In the genomic region with DNA sequence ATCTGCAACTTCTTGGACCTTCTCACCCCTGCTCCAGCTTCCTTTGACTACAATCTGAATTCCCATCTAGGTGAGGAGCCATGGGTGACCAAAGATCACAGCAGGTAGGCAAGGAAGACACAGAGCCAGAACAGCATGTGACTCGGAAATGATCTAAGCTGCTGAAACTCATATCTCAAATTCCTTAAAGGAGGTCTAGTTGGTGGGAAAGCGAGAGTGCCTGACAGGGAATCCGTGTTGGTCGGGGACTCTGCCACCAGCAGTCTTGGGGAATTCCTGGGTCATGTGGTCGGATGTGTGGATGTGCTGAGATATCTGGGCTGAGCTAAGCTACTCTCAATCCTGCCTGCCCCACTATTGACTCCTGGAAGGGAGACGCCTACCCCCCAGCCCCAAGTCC, we compare ENCODE assay signal across 1 cellular context.
TF ChIP-seq lines count a peak whose summit lies in the region.

No MANE protein-coding gene starts in this region.

TF ChIP-seq in GM23338, 12 proteins besides CTCF, POLR2A, EP300 and RAD21 (continued from another document):
- TF ChIP-seq, protein P1, sequence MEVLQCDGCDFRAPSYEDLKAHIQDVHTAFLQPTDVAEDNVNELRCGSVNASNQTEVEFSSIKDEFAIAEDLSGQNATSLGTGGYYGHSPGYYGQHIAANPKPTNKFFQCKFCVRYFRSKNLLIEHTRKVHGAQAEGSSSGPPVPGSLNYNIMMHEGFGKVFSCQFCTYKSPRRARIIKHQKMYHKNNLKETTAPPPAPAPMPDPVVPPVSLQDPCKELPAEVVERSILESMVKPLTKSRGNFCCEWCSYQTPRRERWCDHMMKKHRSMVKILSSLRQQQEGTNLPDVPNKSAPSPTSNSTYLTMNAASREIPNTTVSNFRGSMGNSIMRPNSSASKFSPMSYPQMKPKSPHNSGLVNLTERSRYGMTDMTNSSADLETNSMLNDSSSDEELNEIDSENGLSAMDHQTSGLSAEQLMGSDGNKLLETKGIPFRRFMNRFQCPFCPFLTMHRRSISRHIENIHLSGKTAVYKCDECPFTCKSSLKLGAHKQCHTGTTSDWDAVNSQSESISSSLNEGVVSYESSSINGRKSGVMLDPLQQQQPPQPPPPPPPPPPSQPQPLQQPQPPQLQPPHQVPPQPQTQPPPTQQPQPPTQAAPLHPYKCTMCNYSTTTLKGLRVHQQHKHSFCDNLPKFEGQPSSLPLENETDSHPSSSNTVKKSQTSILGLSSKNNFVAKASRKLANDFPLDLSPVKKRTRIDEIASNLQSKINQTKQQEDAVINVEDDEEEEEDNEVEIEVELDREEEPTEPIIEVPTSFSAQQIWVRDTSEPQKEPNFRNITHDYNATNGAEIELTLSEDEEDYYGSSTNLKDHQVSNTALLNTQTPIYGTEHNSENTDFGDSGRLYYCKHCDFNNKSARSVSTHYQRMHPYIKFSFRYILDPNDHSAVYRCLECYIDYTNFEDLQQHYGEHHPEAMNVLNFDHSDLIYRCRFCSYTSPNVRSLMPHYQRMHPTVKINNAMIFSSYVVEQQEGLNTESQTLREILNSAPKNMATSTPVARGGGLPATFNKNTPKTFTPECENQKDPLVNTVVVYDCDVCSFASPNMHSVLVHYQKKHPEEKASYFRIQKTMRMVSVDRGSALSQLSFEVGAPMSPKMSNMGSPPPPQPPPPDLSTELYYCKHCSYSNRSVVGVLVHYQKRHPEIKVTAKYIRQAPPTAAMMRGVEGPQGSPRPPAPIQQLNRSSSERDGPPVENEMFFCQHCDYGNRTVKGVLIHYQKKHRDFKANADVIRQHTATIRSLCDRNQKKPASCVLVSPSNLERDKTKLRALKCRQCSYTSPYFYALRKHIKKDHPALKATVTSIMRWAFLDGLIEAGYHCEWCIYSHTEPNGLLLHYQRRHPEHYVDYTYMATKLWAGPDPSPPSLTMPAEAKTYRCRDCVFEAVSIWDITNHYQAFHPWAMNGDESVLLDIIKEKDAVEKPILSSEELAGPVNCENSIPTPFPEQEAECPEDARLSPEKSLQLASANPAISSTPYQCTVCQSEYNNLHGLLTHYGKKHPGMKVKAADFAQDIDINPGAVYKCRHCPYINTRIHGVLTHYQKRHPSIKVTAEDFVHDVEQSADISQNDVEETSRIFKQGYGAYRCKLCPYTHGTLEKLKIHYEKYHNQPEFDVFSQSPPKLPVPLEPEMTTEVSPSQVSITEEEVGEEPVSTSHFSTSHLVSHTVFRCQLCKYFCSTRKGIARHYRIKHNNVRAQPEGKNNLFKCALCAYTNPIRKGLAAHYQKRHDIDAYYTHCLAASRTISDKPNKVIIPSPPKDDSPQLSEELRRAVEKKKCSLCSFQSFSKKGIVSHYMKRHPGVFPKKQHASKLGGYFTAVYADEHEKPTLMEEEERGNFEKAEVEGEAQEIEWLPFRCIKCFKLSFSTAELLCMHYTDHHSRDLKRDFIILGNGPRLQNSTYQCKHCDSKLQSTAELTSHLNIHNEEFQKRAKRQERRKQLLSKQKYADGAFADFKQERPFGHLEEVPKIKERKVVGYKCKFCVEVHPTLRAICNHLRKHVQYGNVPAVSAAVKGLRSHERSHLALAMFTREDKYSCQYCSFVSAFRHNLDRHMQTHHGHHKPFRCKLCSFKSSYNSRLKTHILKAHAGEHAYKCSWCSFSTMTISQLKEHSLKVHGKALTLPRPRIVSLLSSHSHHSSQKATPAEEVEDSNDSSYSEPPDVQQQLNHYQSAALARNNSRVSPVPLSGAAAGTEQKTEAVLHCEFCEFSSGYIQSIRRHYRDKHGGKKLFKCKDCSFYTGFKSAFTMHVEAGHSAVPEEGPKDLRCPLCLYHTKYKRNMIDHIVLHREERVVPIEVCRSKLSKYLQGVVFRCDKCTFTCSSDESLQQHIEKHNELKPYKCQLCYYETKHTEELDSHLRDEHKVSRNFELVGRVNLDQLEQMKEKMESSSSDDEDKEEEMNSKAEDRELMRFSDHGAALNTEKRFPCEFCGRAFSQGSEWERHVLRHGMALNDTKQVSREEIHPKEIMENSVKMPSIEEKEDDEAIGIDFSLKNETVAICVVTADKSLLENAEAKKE (CRISPR knock-in tag; IDR thresholded peaks at IDR 0.05), result no peak
- no peak for TF ChIP-seq STAT1 (IDR thresholded peaks at IDR 0.05; ENCODE audit: unreplicated experiment)
- TF ChIP-seq POLR2AphosphoS5 (IDR thresholded peaks at IDR 0.05; ENCODE audit: low read depth), result no peak
- no peak for TF ChIP-seq CREB1 (CRISPR knock-in tag; IDR thresholded peaks at IDR 0.05; ENCODE audit: low read depth)
- TF ChIP-seq EZH2 (IDR thresholded peaks at IDR 0.05; ENCODE audit: low read depth, unreplicated experiment), result no peak
- no peak for TF ChIP-seq EZH2phosphoT487 (IDR thresholded peaks at IDR 0.05; ENCODE audit: unreplicated experiment)
- no peak for TF ChIP-seq ZNF331 (CRISPR knock-in tag; IDR thresholded peaks at IDR 0.05; ENCODE audit: low read depth)
